Comparison of ENCODE assay signal across 21 cellular contexts in genomic region chr11:104105155-104105554, GRCh38. TPM values are rescaled to one million over a fixed set of nuclear protein-coding genes. Genes with fewer than 3 reads are reported as not detected.
DNase-seq lines count a peak whose midpoint lies in the region; ATAC-seq and TF ChIP-seq lines count a peak whose summit lies in the region.
"Had no signal": no experiment of that assay in that cellular context is flagged by ENCODE, and none has a peak within 500 bp of the region (broad histone marks: within the 10 kb centered on the region; RNA-seq: fewer than 3 reads in every experiment).

No MANE protein-coding gene starts in this region.

- peak overlapping the region; percentile 88 for H3K18ac ChIP-seq in IMR-90 (ENCODE audit: low read depth, low read length)

- H2BK120ac ChIP-seq in IMR-90 (ENCODE audit: low read depth, low read length) = peak overlapping the region; percentile 45

- H2BK20ac ChIP-seq in IMR-90 (ENCODE audit: low read depth, low read length) = peak overlapping the region; percentile 51; the same call in 1 of the 2 replicates

- dilution Hi-C loops in IMR-90 (cut with HindIII; ENCODE audit: low sequenced_read_pairs, unreplicated experiment) = no loop called here

- in situ Hi-C loops in IMR-90 (cut with MboI; ENCODE audit: low sequenced_read_pairs) = no loop called here

- WGBS in IMR-90 (ENCODE audit: extremely low coverage in 2 of 2, insufficient read length in 1 of 2), 2 experiments = no CpG with 5 or more reads among the region's 1 CpG

- H4K5ac ChIP-seq in IMR-90 (ENCODE audit: low read depth, low read length) = peak overlapping the region; percentile 57; the same call in 1 of the 2 replicates

- H2BK5ac ChIP-seq in IMR-90 (ENCODE audit: low read depth, low read length, poor library complexity, severe bottlenecking) = peak overlapping the region; percentile 49

- no peak for TF ChIP-seq POLR2A in IMR-90 (IDR thresholded peaks at IDR 0.05; ENCODE audit: low read depth, low read length)

- H3K9me3 ChIP-seq in IMR-90 (ENCODE audit: control insufficient read depth, insufficient read depth, low read length) = no peaks in the 10 kb centered on the region

- H3K79me1 ChIP-seq in IMR-90 (ENCODE audit: low read depth in 1 of 2, low read length in 2 of 2) = no peaks in the 10 kb centered on the region

- H3K4me1 Mint-ChIP-seq in osteocyte (ENCODE audit: unreplicated experiment) = peaks cover 22% of the 10 kb centered on the region
- H3K4me1 Mint-ChIP-seq: GM23338 had no signal

- no peak overlapping the region for H3K4me3 ChIP-seq in IMR-90 (ENCODE audit: insufficient read depth, low read depth, low read length)
- H3K4me3 ChIP-seq in choroid plexus epithelial cell (ENCODE audit: low read depth, low read length) = no peak overlapping the region
- H3K4me3 ChIP-seq: GM23338 had no signal

- peak overlapping the region; percentile 8; the same call in 1 of the 2 replicates for H3K56ac ChIP-seq in IMR-90 (ENCODE audit: extremely low read depth, insufficient read depth, low read length)

- TF ChIP-seq RAD21 in IMR-90 (IDR thresholded peaks at IDR 0.05; ENCODE audit: low read length) = no peak

- H3K9me3 Mint-ChIP-seq in osteocyte (ENCODE audit: unreplicated experiment) = no peaks in the 10 kb centered on the region
- H3K9me3 Mint-ChIP-seq: CD4-positive, alpha-beta T cell; GM23338 had no signal

- intact Hi-C loops in IMR-90 (cut with micrococcal nuclease) = no loop called here

- H4K8ac ChIP-seq in IMR-90 (ENCODE audit: low read depth in 2 of 2, low read length in 2 of 2) = peak overlapping the region in 1 of 2 experiments; percentile 55; a peak in 1 of 4 replicates

- H3K27me3 ChIP-seq in IMR-90 (ENCODE audit: control insufficient read depth, insufficient read depth, low read length) = no peaks in the 10 kb centered on the region

- no peaks in the 10 kb centered on the region for H4K20me1 ChIP-seq in IMR-90 (ENCODE audit: insufficient read depth, low read length)

- H2BK15ac ChIP-seq in IMR-90 (ENCODE audit: low read depth, low read length) = no peak overlapping the region

- TF ChIP-seq CTCF in IMR-90 (conservative IDR thresholded peaks at IDR 0.05; ENCODE audit: low read depth, low read length) (no peak), choroid plexus epithelial cell (conservative IDR thresholded peaks at IDR 0.05; ENCODE audit: low read depth, low read length) (no peak), osteocyte (IDR thresholded peaks at IDR 0.05) (no peak)

- H3K4me1 ChIP-seq in IMR-90 (ENCODE audit: control insufficient read depth, insufficient read depth, low read length) = peaks cover 4% of the 10 kb centered on the region

- no peak overlapping the region for H2AK5ac ChIP-seq in IMR-90 (ENCODE audit: low read depth, low read length)

- H3K9me1 ChIP-seq in IMR-90 (ENCODE audit: insufficient read depth, low read length) = peaks cover 3% of the 10 kb centered on the region; the same call in 1 of the 2 replicates

- H3K23ac ChIP-seq in IMR-90 (ENCODE audit: low read depth, low read length) = 0 out of 2 replicates have a peak overlapping the region, but pooled peaks have one; percentile 19

- CTCF ChIA-PET in IMR-90 (lab: Yijun Ruan, JAX) = no interaction called here

- no peak overlapping the region for H2AK9ac ChIP-seq in IMR-90 (replicated peaks; ENCODE audit: low read depth, low read length, poor library complexity)

- ATAC-seq in IMR-90 (ENCODE audit: low read depth) = peak; percentile 81
- ATAC-seq in HG03457 (IDR thresholded peaks at IDR 0.05; ENCODE audit: unreplicated experiment) = no peak
- ATAC-seq in GM19328 (IDR thresholded peaks at IDR 0.05; ENCODE audit: unreplicated experiment) = no peak
- ATAC-seq: GM23338 had no signal

- H3K4me3 Mint-ChIP-seq in osteocyte (ENCODE audit: unreplicated experiment) = no peak overlapping the region
- H3K4me3 Mint-ChIP-seq: CD4-positive, alpha-beta T cell; GM23338 had no signal

- DNase-seq in GM04503 (ENCODE audit: low read depth) (peak; percentile 26), IMR-90 (peak; percentile 37), choroid plexus epithelial cell (ENCODE audit: low read depth) (peak; percentile 52), osteocyte (ENCODE audit: extremely low spot score, unreplicated experiment) (no peak), GOT3 (lab: John Stamatoyannopoulos, UW) (no peak), HK-2 (ENCODE audit: unreplicated experiment) (no peak)
- DNase-seq: Calu3; CD4-positive, alpha-beta T cell; DMS79 treated with DMSO at 0.1 percent for 48 hours; GDM1; MM.1S; NCI-H1105 treated with DMSO at 0.1 percent for 48 hours; NCI-H1930; NCI-H2171 treated with DMSO at 0.1 percent for 48 hours; SIG-M5; T-helper 1 cell had no signal

- H3K4me2 ChIP-seq in IMR-90 (ENCODE audit: low read depth, low read length) = peak overlapping the region; percentile 62
- H3K4me2 ChIP-seq: GM23338 had no signal

- peak overlapping the region; percentile 49; the same call in 1 of the 2 replicates for H3K4ac ChIP-seq in IMR-90 (ENCODE audit: low read depth, low read length)

- H2AFZ ChIP-seq in IMR-90 (replicated peaks; ENCODE audit: low read length, poor library complexity) = no peak overlapping the region
- H2AFZ ChIP-seq: GM23338 had no signal

- no peaks in the 10 kb centered on the region for H3K36me3 Mint-ChIP-seq in osteocyte (ENCODE audit: unreplicated experiment)

- H3K27ac Mint-ChIP-seq in osteocyte (ENCODE audit: unreplicated experiment) = peak overlapping the region; percentile 7
- H3K27ac Mint-ChIP-seq: CD4-positive, alpha-beta T cell; GM23338 had no signal

- no peaks in the 10 kb centered on the region for H3K36me3 ChIP-seq in IMR-90 (ENCODE audit: control insufficient read depth, insufficient read depth, low read length)

- BruUV-seq in IMR-90 (replicated peaks; lab: Mats Ljungman, UMichigan) = no TSS peak

- no peak overlapping the region for H3K9ac ChIP-seq in IMR-90 (ENCODE audit: low read depth, low read length)

- peak overlapping the region; percentile 53; the same call in 1 of the 2 replicates for H4K91ac ChIP-seq in IMR-90 (ENCODE audit: insufficient read depth, low read depth, low read length)

- POLR2A ChIA-PET in IMR-90 (lab: Charles Lee; ENCODE audit: unreplicated experiment) = no interaction called here

- no peaks in the 10 kb centered on the region for H3K27me3 Mint-ChIP-seq in osteocyte (ENCODE audit: unreplicated experiment)
- H3K27me3 Mint-ChIP-seq: CD4-positive, alpha-beta T cell had no signal

- 0 out of 2 replicates have a peak overlapping the region, but pooled peaks have one; percentile 15 for H3K14ac ChIP-seq in IMR-90 (replicated peaks; ENCODE audit: low read depth, low read length)

- peak overlapping the region; percentile 67; the same call in 1 of the 2 replicates for H3K27ac ChIP-seq in IMR-90 (ENCODE audit: insufficient read depth, low read length)

TF ChIP-seq in IMR-90, 13 proteins besides CTCF, POLR2A, EP300 and RAD21:
- TF ChIP-seq BHLHE40 (IDR thresholded peaks at IDR 0.05; ENCODE audit: low read depth, low read length) (no peak), CEBPB (IDR thresholded peaks at IDR 0.05; ENCODE audit: low read depth, low read length) (no peak), MXI1 (IDR thresholded peaks at IDR 0.05; ENCODE audit: borderline replicate concordance, low read depth, low read length) (no peak)

RNA-seq across cellular contexts. Expression of gene PDGFD, which starts 58.8 kb away (rescaled TPM):
- total RNA-seq in IMR-90 (2012; rRNA removed) = 3.0 and 3.1 TPM in 2 replicates
- 1.5 and 2.1 TPM in 2 replicates for polyA plus RNA-seq in IMR-90 (2012; rRNA removed)
- polyA plus RNA-seq in IMR-90 (2012; cell fraction: cytosol; rRNA removed) = 0.80 and 1.4 TPM in 2 replicates
- polyA plus RNA-seq in IMR-90 (2012; cell fraction: nucleus; rRNA removed; ENCODE audit: low replicate concordance) = 0.44 and 2.8 TPM in 2 replicates
- total RNA-seq in osteocyte = 2.2 and 3.6 TPM in 2 replicates
- total RNA-seq: CD4-positive, alpha-beta T cell; HT-29; RPMI7951 had no signal

Comparison
In these comparisons a context has a peak if more than half of its experiments do, and no peak if none do; other contexts are left out.
1. DNase-seq: peak in GM04503 (single experiment), IMR-90 (single experiment) and choroid plexus epithelial cell (single experiment); none in osteocyte (single experiment), GOT3 (single experiment) and HK-2 (single experiment).